11 cellular contexts compared by ENCODE assay signal in the genomic region with DNA sequence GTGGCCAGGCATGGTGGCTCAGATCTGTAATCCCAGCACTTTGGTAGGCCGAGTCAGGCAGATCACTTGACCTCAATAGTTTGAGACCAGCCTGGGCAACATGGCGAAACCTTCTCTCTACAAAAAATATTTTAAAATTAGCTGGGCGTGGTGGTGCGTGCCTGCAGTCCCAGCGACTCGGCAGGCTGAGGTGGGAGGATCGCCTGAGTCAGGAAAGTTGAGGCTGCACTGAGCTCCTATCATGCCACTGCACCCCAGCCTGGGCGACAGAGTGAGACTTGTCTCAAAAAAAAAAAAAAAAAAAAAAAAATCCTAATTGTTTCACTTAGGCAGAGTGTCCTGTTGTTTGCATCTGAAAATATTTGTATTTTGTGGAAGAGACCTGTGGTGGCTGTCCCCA. TPM values are rescaled to one million over a fixed set of nuclear protein-coding genes. Genes with fewer than 3 reads are reported as not detected.
"Had no signal": no experiment of that assay in that cellular context is flagged by ENCODE, and none has a peak within 500 bp of the region (broad histone marks: within the 10 kb centered on the region; RNA-seq: fewer than 3 reads in every experiment).

No MANE protein-coding gene starts in this region.

RNA-seq across cellular contexts. Expression of a gene that starts 6.7 kb away (rescaled TPM):
- total RNA-seq: subcutaneous adipose tissue, suprapubic skin, temporal lobe, testis, thyroid gland, transverse colon, upper lobe of right lung, ureter, urinary bladder, uterus, vagina had no signal

RNA-seq across cellular contexts. Expression of a gene that starts 17.9 kb away (rescaled TPM):
- total RNA-seq: subcutaneous adipose tissue, suprapubic skin, temporal lobe, thyroid gland, transverse colon, upper lobe of right lung, ureter, urinary bladder, vagina had no signal
